ENCODE assay signal across 8 cellular contexts in genomic region chr5:31531888-31532710, GRCh38. TPM values are rescaled to one million over a fixed set of nuclear protein-coding genes. Genes with fewer than 3 reads are reported as not detected.
A peak's percentile ranks its signal among the peaks of the same experiment; 100 is the strongest.
DNase-seq lines count a peak whose midpoint lies in the region; ATAC-seq, FAIRE-seq and TF ChIP-seq lines count a peak whose summit lies in the region.

C5orf22 (plus strand) TSS chr5:31532301; CDS start chr5:31532393, 92 bp downstream.
A gene with protein sequence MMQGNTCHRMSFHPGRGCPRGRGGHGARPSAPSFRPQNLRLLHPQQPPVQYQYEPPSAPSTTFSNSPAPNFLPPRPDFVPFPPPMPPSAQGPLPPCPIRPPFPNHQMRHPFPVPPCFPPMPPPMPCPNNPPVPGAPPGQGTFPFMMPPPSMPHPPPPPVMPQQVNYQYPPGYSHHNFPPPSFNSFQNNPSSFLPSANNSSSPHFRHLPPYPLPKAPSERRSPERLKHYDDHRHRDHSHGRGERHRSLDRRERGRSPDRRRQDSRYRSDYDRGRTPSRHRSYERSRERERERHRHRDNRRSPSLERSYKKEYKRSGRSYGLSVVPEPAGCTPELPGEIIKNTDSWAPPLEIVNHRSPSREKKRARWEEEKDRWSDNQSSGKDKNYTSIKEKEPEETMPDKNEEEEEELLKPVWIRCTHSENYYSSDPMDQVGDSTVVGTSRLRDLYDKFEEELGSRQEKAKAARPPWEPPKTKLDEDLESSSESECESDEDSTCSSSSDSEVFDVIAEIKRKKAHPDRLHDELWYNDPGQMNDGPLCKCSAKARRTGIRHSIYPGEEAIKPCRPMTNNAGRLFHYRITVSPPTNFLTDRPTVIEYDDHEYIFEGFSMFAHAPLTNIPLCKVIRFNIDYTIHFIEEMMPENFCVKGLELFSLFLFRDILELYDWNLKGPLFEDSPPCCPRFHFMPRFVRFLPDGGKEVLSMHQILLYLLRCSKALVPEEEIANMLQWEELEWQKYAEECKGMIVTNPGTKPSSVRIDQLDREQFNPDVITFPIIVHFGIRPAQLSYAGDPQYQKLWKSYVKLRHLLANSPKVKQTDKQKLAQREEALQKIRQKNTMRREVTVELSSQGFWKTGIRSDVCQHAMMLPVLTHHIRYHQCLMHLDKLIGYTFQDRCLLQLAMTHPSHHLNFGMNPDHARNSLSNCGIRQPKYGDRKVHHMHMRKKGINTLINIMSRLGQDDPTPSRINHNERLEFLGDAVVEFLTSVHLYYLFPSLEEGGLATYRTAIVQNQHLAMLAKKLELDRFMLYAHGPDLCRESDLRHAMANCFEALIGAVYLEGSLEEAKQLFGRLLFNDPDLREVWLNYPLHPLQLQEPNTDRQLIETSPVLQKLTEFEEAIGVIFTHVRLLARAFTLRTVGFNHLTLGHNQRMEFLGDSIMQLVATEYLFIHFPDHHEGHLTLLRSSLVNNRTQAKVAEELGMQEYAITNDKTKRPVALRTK (N-terminal part only) (minus strand): TSS chr5:31532093. CDS start chr5:31529059, 3,034 bp downstream.

- H3K27me3 ChIP-seq in adrenal gland (no peaks in the 10 kb centered on the region), heart right ventricle (no peaks in the 10 kb centered on the region), upper lobe of left lung (no peaks in the 10 kb centered on the region)

- H3K9me3 ChIP-seq in adrenal gland (replicated peaks in 1 of 3) = no peaks in the 10 kb centered on the region
- no peaks in the 10 kb centered on the region for H3K9me3 ChIP-seq in heart right ventricle
- no peaks in the 10 kb centered on the region for H3K9me3 ChIP-seq in upper lobe of left lung

- H3K27me3 Mint-ChIP-seq in T-cell = no peaks in the 10 kb centered on the region

- H3K36me3 Mint-ChIP-seq in T-cell = peaks cover 45% of the 10 kb centered on the region

- H3K36me3 ChIP-seq in adrenal gland (replicated peaks in 1 of 2) (peaks cover 0 to 45% of the 10 kb centered on the region in 2 donors), heart right ventricle (peaks cover 0 to 61% (median 37%) of the 10 kb centered on the region in 9 donors), upper lobe of left lung (peaks cover 4 to 52% (median 19%) of the 10 kb centered on the region in 4 donors)

- H3K4me3 ChIP-seq in adrenal gland (peak within 1 kb of the TSS; percentile 71 to 89 (median 80)), heart right ventricle (peak within 1 kb of the TSS; percentile 71 to 92 (median 80)), upper lobe of left lung (peak within 1 kb of the TSS; percentile 53 to 84 (median 62))

- peak within 1 kb of the TSS; percentile 98 to 100 (median 99) for H3K4me3 Mint-ChIP-seq in T-cell

- POLR2A ChIA-PET in T-cell (lab: Charles Lee) = interaction anchor here in 1 of 2 donors (0.6 kb wide), 1 partner anchor 1060 kb away, joined by 4 read pairs; no protein-coding TSS in a partner anchor

- peak within 1 kb of the TSS in 4 of 5 donors; percentile 55 to 86 (median 64) for H3K27ac ChIP-seq in adrenal gland
- H3K27ac ChIP-seq in heart right ventricle = peak within 1 kb of the TSS in 9 of 10 donors; percentile 72 to 89 (median 80)
- peak within 1 kb of the TSS; percentile 66 to 89 (median 80) for H3K27ac ChIP-seq in upper lobe of left lung

- no peaks in the 10 kb centered on the region for H3K9me3 Mint-ChIP-seq in T-cell

- peak; percentile 87 for FAIRE-seq in GM12891 (lab: Jason Lieb, UNC)

- TF ChIP-seq CTCF in adrenal gland (IDR thresholded peaks at IDR 0.05) (no peak), heart right ventricle (IDR thresholded peaks at IDR 0.05) (peak in 3 of 9 donors; percentile 14 to 30 (median 15)), upper lobe of left lung (IDR thresholded peaks at IDR 0.05) (peak in 1 of 6 experiments; percentile 17)

- TF ChIP-seq POLR2A in GM12891 (IDR thresholded peaks at IDR 0.05; ENCODE audit: low read depth, low read length) = peak; percentile 66; the same call in 1 of the 2 replicates
- TF ChIP-seq POLR2A in adrenal gland (IDR thresholded peaks at IDR 0.05) = peak; percentile 8 to 47
- peak in 3 of 4 donors; percentile 29 to 81 (median 61) for TF ChIP-seq POLR2A in upper lobe of left lung (IDR thresholded peaks at IDR 0.05)

- H3K4me1 ChIP-seq in adrenal gland (replicated peaks in 1 of 2) (peaks cover 15 to 30% of the 10 kb centered on the region in 2 donors), heart right ventricle (peaks cover 3 to 37% (median 29%) of the 10 kb centered on the region in 9 donors), upper lobe of left lung (peaks cover 19 to 34% (median 25%) of the 10 kb centered on the region in 4 donors)

- TF ChIP-seq EP300 in upper lobe of left lung (IDR thresholded peaks at IDR 0.05) = no peak

- intact Hi-C loops in adrenal gland (cut with DNase I) (no loop called here), heart right ventricle (cut with DNase I) (no loop called here), posterior cingulate gyrus (cut with DNase I) (no loop called here)

- H3K27ac Mint-ChIP-seq in T-cell = peak within 1 kb of the TSS; percentile 95 to 96

- CTCF ChIA-PET in T-cell (lab: Charles Lee) = interaction anchor here in 1 of 2 donors (0.7 to 0.9 kb wide), 2 partner anchors 710 to 798 kb away, joined by 3 read pairs; no protein-coding TSS in a partner anchor

- peak; percentile 98 for ATAC-seq in HG02840 (IDR thresholded peaks at IDR 0.05; ENCODE audit: low FRiP score, unreplicated experiment)
- ATAC-seq in T-cell (replicated peaks in 1 of 4) = peak; percentile 98 to 99 (median 98)
- peak; percentile 99 to 100 (median 99) for ATAC-seq in heart right ventricle
- ATAC-seq in upper lobe of left lung (ENCODE audit: low FRiP score in 2 of 2) = peak; percentile 99

- H3K4me1 Mint-ChIP-seq in T-cell = peaks cover 58 to 75% (median 74%) of the 10 kb centered on the region in 3 donors

- WGBS in adrenal gland, 4 donors = 0 to 1% (median 1%) methylated on average over 23 to 58 of the region's 58 CpGs
- 0% methylated on average over 58 of the region's 58 CpGs for WGBS in heart right ventricle, 2 donors
- 0% methylated on average over 14 to 48 of the region's 58 CpGs for WGBS in upper lobe of left lung, 2 donors

- DNase-seq in GM12891 (ENCODE audit: insufficient read length, low spot score) (peak; percentile 69), NCI-H1436 treated with DMSO at 0.1 percent for 48 hours (lab: John Stamatoyannopoulos, UW) (peak; percentile 65), T-cell (peak; percentile 80 to 92 (median 87)), adrenal gland (peak; percentile 95 to 98 (median 97)), heart right ventricle (peak; percentile 94 to 96), posterior cingulate gyrus (peak; percentile 93 to 99 (median 96)), upper lobe of left lung (peak; percentile 92 to 95)

TF ChIP-seq in GM12891, 5 proteins besides CTCF, POLR2A, EP300 and RAD21:
- TF ChIP-seq PAX5 (IDR thresholded peaks at IDR 0.05; ENCODE audit: insufficient read depth, low read length, severe bottlenecking) (no peak), SPI1 (IDR thresholded peaks at IDR 0.05; ENCODE audit: low read depth, low read length) (peak; percentile 31), POLR2AphosphoS5 (IDR thresholded peaks at IDR 0.05; ENCODE audit: low read depth, low read length) (0 out of 2 replicates have a peak, but pooled peaks have one; percentile 31), POU2F2 (IDR thresholded peaks at IDR 0.05; ENCODE audit: low read depth, low read length) (no peak; the same call in 1 of the 2 replicates), TAF1 (IDR thresholded peaks at IDR 0.05; ENCODE audit: low read depth, low read length) (peak; percentile 34; the same call in 1 of the 2 replicates)

RNA-seq across cellular contexts. Expression of gene C5orf22, which starts in this region (rescaled TPM):
- polyA plus RNA-seq in GM12891 (2012; ENCODE audit: low read depth, missing spikeins) = 9.6 TPM
- total RNA-seq in T-cell (10 to 100 TPM; 16.0 to 30.3 (median 26.8) TPM), adrenal gland (10 to 100 TPM; 10.4 to 20.7 (median 16.9) TPM), heart right ventricle (10 to 100 TPM; 19.6 to 33.0 (median 25.7) TPM), upper lobe of left lung (10 to 100 TPM; 13.3 to 21.9 (median 17.9) TPM)
- polyA plus RNA-seq in adrenal gland (10 to 100 TPM in 1 of 3 donors, 1 to 10 TPM in 2; 3.8 to 21.5 (median 5.6) TPM), heart right ventricle (10 to 100 TPM in 1 of 2 donors, 1 to 10 TPM in 1; 5.7 to 13.1 TPM)

RNA-seq across cellular contexts. Expression of the second gene that starts in this region (rescaled TPM):
- 33.4 TPM for polyA plus RNA-seq in GM12891 (2012; ENCODE audit: low read depth, missing spikeins)
- total RNA-seq in T-cell (10 to 100 TPM; 42.2 to 82.1 (median 69.6) TPM), adrenal gland (10 to 100 TPM; 22.6 to 58.2 (median 37.2) TPM), heart right ventricle (10 to 100 TPM; 29.8 to 47.6 (median 36.2) TPM), upper lobe of left lung (10 to 100 TPM; 26.7 to 68.3 (median 50.9) TPM)
- polyA plus RNA-seq in adrenal gland (10 to 100 TPM; 43.4 to 93.0 (median 91.7) TPM), heart right ventricle (10 to 100 TPM; 32.1 to 40.9 TPM)

Comparison
In these comparisons a context has a peak if more than half of its experiments do, and no peak if none do; other contexts are left out.
1. Peak in every context shown above with its lines: DNase-seq, ATAC-seq, H3K4me3 ChIP-seq and H3K27ac ChIP-seq.